In the genomic region with DNA sequence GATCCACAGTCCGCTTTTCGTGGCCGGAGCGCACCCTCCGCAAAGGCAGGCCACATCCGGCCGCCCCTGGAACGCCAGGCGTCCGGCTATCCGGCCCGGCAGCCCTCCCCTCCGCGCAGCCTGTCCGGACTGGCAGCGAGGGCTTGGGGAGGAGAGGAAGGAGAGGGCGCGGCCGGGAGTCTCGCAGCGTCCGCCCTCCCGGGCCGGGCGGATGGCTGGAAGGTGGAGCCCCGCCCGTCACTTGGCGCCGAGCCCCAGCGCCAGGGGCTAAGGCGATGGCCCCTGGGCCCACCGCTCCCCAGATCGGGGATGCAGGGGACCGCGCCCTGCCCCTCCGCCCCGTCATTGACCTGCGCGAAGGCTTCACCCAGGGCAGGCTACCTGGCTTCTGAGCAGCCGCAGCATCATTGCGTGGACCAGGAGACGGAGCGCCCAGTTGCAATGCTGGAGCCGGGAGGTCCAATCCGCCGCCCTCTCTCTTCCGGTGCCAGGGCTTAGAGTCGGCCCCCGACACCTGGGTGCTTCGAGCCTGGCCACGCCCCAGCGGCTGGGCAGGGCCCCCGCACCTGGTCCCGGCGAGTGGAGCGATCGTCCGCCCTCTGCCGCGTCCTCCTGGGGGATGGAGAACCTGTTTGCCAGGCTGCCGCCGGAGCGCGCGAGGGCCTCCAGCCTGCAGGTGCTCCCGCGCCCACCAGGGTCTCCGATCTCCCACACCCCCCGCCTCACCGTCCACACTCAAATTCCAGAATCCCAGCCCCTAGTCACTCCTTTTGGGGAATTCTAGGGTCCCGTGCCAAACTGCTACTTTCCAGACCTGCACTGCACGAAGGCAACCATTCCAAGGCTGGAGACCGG, we compare ENCODE assay signal across 1 cellular context.
TF ChIP-seq lines count a peak whose summit lies in the region.

A gene (minus strand): TSS at position 131 of the 855 bp plus-strand sequence. CDS start 1,360 bp downstream, outside the sequence.

TF ChIP-seq in K562, 482 proteins besides CTCF, POLR2A, EP300 and RAD21 (continued from another document and continues in another):
- TF ChIP-seq, protein P1, sequence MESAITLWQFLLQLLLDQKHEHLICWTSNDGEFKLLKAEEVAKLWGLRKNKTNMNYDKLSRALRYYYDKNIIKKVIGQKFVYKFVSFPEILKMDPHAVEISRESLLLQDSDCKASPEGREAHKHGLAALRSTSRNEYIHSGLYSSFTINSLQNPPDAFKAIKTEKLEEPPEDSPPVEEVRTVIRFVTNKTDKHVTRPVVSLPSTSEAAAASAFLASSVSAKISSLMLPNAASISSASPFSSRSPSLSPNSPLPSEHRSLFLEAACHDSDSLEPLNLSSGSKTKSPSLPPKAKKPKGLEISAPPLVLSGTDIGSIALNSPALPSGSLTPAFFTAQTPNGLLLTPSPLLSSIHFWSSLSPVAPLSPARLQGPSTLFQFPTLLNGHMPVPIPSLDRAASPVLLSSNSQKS (CRISPR knock-in tag; IDR thresholded peaks at IDR 0.05), result no peak
- TF ChIP-seq ZFP30 (CRISPR knock-in tag; IDR thresholded peaks at IDR 0.05; ENCODE audit: borderline replicate concordance) (no peak), LARP7 (IDR thresholded peaks at IDR 0.05) (no peak), RBFOX2 (IDR thresholded peaks at IDR 0.05; ENCODE audit: low read depth, low read length) (peak; percentile 75), CHD2 (IDR thresholded peaks at IDR 0.05; ENCODE audit: low read depth, low read length) (no peak), RBM17 (IDR thresholded peaks at IDR 0.05; ENCODE audit: borderline replicate concordance, low read depth, low read length) (no peak), NR1H2 (CRISPR knock-in tag; IDR thresholded peaks at IDR 0.05) (no peak), ZNF184 (CRISPR knock-in tag; IDR thresholded peaks at IDR 0.05) (no peak), ZNF589 (CRISPR knock-in tag; IDR thresholded peaks at IDR 0.05; ENCODE audit: low read depth) (no peak), YY1 (IDR thresholded peaks at IDR 0.05; ENCODE audit: borderline replicate concordance in 1 of 3, control insufficient read depth in 1 of 3, extremely low read depth in 1 of 3, insufficient read depth in 3 of 3, insufficient read length in 1 of 3, insufficient replicate concordance in 2 of 3, low read depth in 1 of 3, low read length in 2 of 3) (no peak), MIER1 (IDR thresholded peaks at IDR 0.05; ENCODE audit: low read depth) (no peak), CBX3 (IDR thresholded peaks at IDR 0.05; ENCODE audit: borderline replicate concordance in 1 of 2, low read length in 2 of 2) (peak in 1 of 2 experiments; percentile 3; a peak in 1 of 3 replicates), DACH1 (IDR thresholded peaks at IDR 0.05; ENCODE audit: partially characterized antibody) (no peak), BHLHE40 (IDR thresholded peaks at IDR 0.05; ENCODE audit: low read length) (peak; percentile 2; the same call in 1 of the 2 replicates), U2AF2 (optimal IDR thresholded peaks at IDR 0.05; ENCODE audit: low read depth, low read length) (no peak), NONO (IDR thresholded peaks at IDR 0.05; ENCODE audit: low read depth in 2 of 2, low read length in 1 of 2) (no peak), CAMTA2 (CRISPR knock-in tag; conservative IDR thresholded peaks at IDR 0.05) (no peak), GTF2F1 (IDR thresholded peaks at IDR 0.05; ENCODE audit: low read depth, low read length) (no peak), GABPA (tag; conservative IDR thresholded peaks at IDR 0.05; ENCODE audit: low read depth) (no peak), NRF1 (conservative IDR thresholded peaks at IDR 0.05 in 1 of 2, IDR thresholded peaks at IDR 0.05 in 1 of 2) (peak; percentile 8 to 30; a peak in 1 of 4 replicates), NR4A1 (CRISPR knock-in tag; IDR thresholded peaks at IDR 0.05) (no peak), NR4A1 (tag; IDR thresholded peaks at IDR 0.05) (no peak), FOXA3 (CRISPR knock-in tag; conservative IDR thresholded peaks at IDR 0.05 in 1 of 2, IDR thresholded peaks at IDR 0.05 in 1 of 2) (0 out of 4 replicates have a peak, but pooled peaks of 1 of the 2 experiments have one; percentile 23), U2AF1 (optimal IDR thresholded peaks at IDR 0.05; ENCODE audit: low read depth, low read length) (no peak), ELF2 (CRISPR knock-in tag; IDR thresholded peaks at IDR 0.05) (no peak), ZNF347 (CRISPR knock-in tag; IDR thresholded peaks at IDR 0.05; ENCODE audit: low read depth) (no peak), EWSR1 (IDR thresholded peaks at IDR 0.05; ENCODE audit: borderline replicate concordance, low read depth, partially characterized antibody) (no peak), TAL1 (IDR thresholded peaks at IDR 0.05) (no peak), TEAD2 (tag; IDR thresholded peaks at IDR 0.05) (no peak), RAD51 (IDR thresholded peaks at IDR 0.05; ENCODE audit: borderline replicate concordance, low read depth) (no peak), ZBTB7A (IDR thresholded peaks at IDR 0.05; ENCODE audit: borderline replicate concordance, control insufficient read depth, low read depth, low read length) (peak; percentile 64; the same call in 1 of the 2 replicates), DIDO1 (tag; IDR thresholded peaks at IDR 0.05; ENCODE audit: low read depth) (no peak), ZC3H4 (CRISPR knock-in tag; IDR thresholded peaks at IDR 0.05; ENCODE audit: borderline replicate concordance) (0 out of 2 replicates have a peak, but pooled peaks have one; percentile 26), CCNT2 (IDR thresholded peaks at IDR 0.05; ENCODE audit: borderline replicate concordance, extremely low read depth, insufficient read length, low read depth, low read length) (peak; percentile 33), FOXM1 (IDR thresholded peaks at IDR 0.05; ENCODE audit: low read depth) (no peak), FOXM1 (CRISPR knock-in tag; IDR thresholded peaks at IDR 0.05; ENCODE audit: low read depth) (no peak), HMGN3 (IDR thresholded peaks at IDR 0.05; ENCODE audit: borderline replicate concordance, extremely low read depth, insufficient read length, low read depth, low read length) (peak; percentile 50), RBM34 (IDR thresholded peaks at IDR 0.05; ENCODE audit: borderline replicate concordance, insufficient read depth, low read length) (no peak), LCOR (CRISPR knock-in tag; IDR thresholded peaks at IDR 0.05) (no peak), HDAC1 (IDR thresholded peaks at IDR 0.05) (no peak), PHB (CRISPR knock-in tag; IDR thresholded peaks at IDR 0.05) (0 out of 2 replicates have a peak, but pooled peaks have one; percentile 49)
- TF ChIP-seq, protein P2, sequence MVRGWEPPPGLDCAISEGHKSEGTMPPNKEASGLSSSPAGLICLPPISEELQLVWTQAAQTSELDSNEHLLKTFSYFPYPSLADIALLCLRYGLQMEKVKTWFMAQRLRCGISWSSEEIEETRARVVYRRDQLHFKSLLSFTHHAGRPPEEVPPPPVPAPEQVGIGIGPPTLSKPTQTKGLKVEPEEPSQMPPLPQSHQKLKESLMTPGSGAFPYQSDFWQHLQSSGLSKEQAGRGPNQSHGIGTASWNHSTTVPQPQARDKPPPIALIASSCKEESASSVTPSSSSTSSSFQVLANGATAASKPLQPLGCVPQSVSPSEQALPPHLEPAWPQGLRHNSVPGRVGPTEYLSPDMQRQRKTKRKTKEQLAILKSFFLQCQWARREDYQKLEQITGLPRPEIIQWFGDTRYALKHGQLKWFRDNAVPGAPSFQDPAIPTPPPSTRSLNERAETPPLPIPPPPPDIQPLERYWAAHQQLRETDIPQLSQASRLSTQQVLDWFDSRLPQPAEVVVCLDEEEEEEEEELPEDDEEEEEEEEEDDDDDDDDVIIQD (CRISPR knock-in tag; IDR thresholded peaks at IDR 0.05), result no peak
- TF ChIP-seq, protein P3, sequence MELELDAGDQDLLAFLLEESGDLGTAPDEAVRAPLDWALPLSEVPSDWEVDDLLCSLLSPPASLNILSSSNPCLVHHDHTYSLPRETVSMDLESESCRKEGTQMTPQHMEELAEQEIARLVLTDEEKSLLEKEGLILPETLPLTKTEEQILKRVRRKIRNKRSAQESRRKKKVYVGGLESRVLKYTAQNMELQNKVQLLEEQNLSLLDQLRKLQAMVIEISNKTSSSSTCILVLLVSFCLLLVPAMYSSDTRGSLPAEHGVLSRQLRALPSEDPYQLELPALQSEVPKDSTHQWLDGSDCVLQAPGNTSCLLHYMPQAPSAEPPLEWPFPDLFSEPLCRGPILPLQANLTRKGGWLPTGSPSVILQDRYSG (tag; conservative IDR thresholded peaks at IDR 0.05; ENCODE audit: low read depth), result no peak
- TF ChIP-seq, protein P4, sequence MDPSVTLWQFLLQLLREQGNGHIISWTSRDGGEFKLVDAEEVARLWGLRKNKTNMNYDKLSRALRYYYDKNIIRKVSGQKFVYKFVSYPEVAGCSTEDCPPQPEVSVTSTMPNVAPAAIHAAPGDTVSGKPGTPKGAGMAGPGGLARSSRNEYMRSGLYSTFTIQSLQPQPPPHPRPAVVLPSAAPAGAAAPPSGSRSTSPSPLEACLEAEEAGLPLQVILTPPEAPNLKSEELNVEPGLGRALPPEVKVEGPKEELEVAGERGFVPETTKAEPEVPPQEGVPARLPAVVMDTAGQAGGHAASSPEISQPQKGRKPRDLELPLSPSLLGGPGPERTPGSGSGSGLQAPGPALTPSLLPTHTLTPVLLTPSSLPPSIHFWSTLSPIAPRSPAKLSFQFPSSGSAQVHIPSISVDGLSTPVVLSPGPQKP (CRISPR knock-in tag; IDR thresholded peaks at IDR 0.05), result no peak
- TF ChIP-seq, protein P5, sequence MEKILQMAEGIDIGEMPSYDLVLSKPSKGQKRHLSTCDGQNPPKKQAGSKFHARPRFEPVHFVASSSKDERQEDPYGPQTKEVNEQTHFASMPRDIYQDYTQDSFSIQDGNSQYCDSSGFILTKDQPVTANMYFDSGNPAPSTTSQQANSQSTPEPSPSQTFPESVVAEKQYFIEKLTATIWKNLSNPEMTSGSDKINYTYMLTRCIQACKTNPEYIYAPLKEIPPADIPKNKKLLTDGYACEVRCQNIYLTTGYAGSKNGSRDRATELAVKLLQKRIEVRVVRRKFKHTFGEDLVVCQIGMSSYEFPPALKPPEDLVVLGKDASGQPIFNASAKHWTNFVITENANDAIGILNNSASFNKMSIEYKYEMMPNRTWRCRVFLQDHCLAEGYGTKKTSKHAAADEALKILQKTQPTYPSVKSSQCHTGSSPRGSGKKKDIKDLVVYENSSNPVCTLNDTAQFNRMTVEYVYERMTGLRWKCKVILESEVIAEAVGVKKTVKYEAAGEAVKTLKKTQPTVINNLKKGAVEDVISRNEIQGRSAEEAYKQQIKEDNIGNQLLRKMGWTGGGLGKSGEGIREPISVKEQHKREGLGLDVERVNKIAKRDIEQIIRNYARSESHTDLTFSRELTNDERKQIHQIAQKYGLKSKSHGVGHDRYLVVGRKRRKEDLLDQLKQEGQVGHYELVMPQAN (IDR thresholded peaks at IDR 0.05; ENCODE audit: borderline replicate concordance), result no peak
- TF ChIP-seq, protein P6, sequence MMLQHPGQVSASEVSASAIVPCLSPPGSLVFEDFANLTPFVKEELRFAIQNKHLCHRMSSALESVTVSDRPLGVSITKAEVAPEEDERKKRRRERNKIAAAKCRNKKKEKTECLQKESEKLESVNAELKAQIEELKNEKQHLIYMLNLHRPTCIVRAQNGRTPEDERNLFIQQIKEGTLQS (IDR thresholded peaks at IDR 0.05), result no peak
- TF ChIP-seq, protein P6 (CRISPR knock-in tag; conservative IDR thresholded peaks at IDR 0.05), result no peak
- TF ChIP-seq, protein P7, sequence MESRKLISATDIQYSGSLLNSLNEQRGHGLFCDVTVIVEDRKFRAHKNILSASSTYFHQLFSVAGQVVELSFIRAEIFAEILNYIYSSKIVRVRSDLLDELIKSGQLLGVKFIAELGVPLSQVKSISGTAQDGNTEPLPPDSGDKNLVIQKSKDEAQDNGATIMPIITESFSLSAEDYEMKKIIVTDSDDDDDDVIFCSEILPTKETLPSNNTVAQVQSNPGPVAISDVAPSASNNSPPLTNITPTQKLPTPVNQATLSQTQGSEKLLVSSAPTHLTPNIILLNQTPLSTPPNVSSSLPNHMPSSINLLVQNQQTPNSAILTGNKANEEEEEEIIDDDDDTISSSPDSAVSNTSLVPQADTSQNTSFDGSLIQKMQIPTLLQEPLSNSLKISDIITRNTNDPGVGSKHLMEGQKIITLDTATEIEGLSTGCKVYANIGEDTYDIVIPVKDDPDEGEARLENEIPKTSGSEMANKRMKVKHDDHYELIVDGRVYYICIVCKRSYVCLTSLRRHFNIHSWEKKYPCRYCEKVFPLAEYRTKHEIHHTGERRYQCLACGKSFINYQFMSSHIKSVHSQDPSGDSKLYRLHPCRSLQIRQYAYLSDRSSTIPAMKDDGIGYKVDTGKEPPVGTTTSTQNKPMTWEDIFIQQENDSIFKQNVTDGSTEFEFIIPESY (CRISPR knock-in tag; IDR thresholded peaks at IDR 0.05), result peak; percentile 99
- TF ChIP-seq, protein P8, sequence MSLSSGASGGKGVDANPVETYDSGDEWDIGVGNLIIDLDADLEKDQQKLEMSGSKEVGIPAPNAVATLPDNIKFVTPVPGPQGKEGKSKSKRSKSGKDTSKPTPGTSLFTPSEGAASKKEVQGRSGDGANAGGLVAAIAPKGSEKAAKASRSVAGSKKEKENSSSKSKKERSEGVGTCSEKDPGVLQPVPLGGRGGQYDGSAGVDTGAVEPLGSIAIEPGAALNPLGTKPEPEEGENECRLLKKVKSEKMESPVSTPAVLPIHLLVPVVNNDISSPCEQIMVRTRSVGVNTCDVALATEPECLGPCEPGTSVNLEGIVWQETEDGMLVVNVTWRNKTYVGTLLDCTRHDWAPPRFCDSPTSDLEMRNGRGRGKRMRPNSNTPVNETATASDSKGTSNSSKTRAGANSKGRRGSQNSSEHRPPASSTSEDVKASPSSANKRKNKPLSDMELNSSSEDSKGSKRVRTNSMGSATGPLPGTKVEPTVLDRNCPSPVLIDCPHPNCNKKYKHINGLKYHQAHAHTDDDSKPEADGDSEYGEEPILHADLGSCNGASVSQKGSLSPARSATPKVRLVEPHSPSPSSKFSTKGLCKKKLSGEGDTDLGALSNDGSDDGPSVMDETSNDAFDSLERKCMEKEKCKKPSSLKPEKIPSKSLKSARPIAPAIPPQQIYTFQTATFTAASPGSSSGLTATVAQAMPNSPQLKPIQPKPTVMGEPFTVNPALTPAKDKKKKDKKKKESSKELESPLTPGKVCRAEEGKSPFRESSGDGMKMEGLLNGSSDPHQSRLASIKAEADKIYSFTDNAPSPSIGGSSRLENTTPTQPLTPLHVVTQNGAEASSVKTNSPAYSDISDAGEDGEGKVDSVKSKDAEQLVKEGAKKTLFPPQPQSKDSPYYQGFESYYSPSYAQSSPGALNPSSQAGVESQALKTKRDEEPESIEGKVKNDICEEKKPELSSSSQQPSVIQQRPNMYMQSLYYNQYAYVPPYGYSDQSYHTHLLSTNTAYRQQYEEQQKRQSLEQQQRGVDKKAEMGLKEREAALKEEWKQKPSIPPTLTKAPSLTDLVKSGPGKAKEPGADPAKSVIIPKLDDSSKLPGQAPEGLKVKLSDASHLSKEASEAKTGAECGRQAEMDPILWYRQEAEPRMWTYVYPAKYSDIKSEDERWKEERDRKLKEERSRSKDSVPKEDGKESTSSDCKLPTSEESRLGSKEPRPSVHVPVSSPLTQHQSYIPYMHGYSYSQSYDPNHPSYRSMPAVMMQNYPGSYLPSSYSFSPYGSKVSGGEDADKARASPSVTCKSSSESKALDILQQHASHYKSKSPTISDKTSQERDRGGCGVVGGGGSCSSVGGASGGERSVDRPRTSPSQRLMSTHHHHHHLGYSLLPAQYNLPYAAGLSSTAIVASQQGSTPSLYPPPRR (CRISPR knock-in tag; IDR thresholded peaks at IDR 0.05; ENCODE audit: borderline replicate concordance), result no peak
